Comparison of ENCODE assay signal across 1 cellular context in the genomic region with DNA sequence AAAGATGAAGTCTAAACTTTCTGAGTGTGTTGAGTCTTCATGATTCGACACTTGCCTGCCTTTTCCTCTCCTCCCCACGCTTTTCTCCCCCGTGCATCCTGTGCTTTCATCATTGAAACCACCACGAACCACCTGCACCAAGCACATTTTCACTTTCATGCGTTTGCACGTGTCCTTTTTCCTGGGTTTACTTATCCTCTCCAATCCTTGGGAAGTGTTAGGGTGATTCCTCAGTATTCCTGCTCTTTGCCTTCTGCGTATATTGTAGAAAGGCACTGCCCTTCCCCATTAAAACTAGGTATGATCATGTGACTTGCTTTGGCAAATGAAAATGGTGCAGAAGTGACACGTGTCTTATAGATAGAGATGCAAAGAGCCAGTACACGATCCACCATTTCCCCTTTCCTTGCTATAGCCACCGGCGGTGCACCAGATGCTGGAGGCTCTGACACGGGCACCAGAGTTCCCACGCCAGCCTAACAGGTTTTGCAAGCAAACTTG.
TF ChIP-seq lines count a peak whose summit lies in the region.

No MANE protein-coding gene starts in this region.

TF ChIP-seq in GM12878, 131 proteins besides CTCF, POLR2A, EP300 and RAD21 (continued from another document and continues in another):
- TF ChIP-seq NR2F1 (conservative IDR thresholded peaks at IDR 0.05) (no peak), POU2F2 (IDR thresholded peaks at IDR 0.05; ENCODE audit: borderline replicate concordance, low read depth, low read length) (0 out of 3 replicates have a peak, but pooled peaks have one; percentile 23), ATF7 (IDR thresholded peaks at IDR 0.05; ENCODE audit: low read depth) (no peak), SIX5 (IDR thresholded peaks at IDR 0.05; ENCODE audit: low read depth, low read length, severe bottlenecking) (no peak), TAF1 (IDR thresholded peaks at IDR 0.05; ENCODE audit: borderline replicate concordance, low read depth, low read length) (no peak), TBL1XR1 (IDR thresholded peaks at IDR 0.05; ENCODE audit: low read depth, low read length) (no peak), E2F4 (IDR thresholded peaks at IDR 0.05; ENCODE audit: low read depth, low read length) (no peak), PAX5 (IDR thresholded peaks at IDR 0.05; ENCODE audit: borderline replicate concordance, low read depth, low read length) (peak; percentile 20; the same call in 1 of the 2 replicates), MEF2A (IDR thresholded peaks at IDR 0.05; ENCODE audit: insufficient read depth, low read depth, low read length) (no peak), CHD1 (IDR thresholded peaks at IDR 0.05; ENCODE audit: low read depth, low read length) (no peak), MAX (IDR thresholded peaks at IDR 0.05; ENCODE audit: low read depth, low read length) (no peak), MEF2B (IDR thresholded peaks at IDR 0.05; ENCODE audit: partially characterized antibody, poor library complexity, severe bottlenecking) (no peak), RUNX3 (IDR thresholded peaks at IDR 0.05; ENCODE audit: low read length) (peak; percentile 94), ZNF687 (IDR thresholded peaks at IDR 0.05) (no peak), ZBTB4 (CRISPR knock-in tag; IDR thresholded peaks at IDR 0.05) (no peak), FOS (IDR thresholded peaks at IDR 0.05; ENCODE audit: borderline replicate concordance, extremely low read depth, insufficient read length) (no peak), FOXK2 (IDR thresholded peaks at IDR 0.05) (no peak), CREM (IDR thresholded peaks at IDR 0.05; ENCODE audit: low read depth) (peak; percentile 80), ASH2L (IDR thresholded peaks at IDR 0.05; ENCODE audit: borderline replicate concordance, low read depth) (no peak), GABPA (IDR thresholded peaks at IDR 0.05; ENCODE audit: low read depth) (no peak), NRF1 (conservative IDR thresholded peaks at IDR 0.05; ENCODE audit: low read depth, low read length) (no peak), SREBF1 (IDR thresholded peaks at IDR 0.05; ENCODE audit: low read length) (no peak), ZZZ3 (IDR thresholded peaks at IDR 0.05; ENCODE audit: control insufficient read depth, insufficient read length, low read depth) (no peak), MTA2 (IDR thresholded peaks at IDR 0.05; ENCODE audit: low read depth) (peak; percentile 51; the same call in 1 of the 2 replicates), SMARCA5 (IDR thresholded peaks at IDR 0.05) (no peak), SMAD5 (IDR thresholded peaks at IDR 0.05; ENCODE audit: low read depth) (no peak), WRNIP1 (IDR thresholded peaks at IDR 0.05; ENCODE audit: borderline replicate concordance, low read depth, low read length) (no peak), KAT2A (conservative IDR thresholded peaks at IDR 0.05; ENCODE audit: control insufficient read depth, low read depth, low read length) (no peak), TCF7 (IDR thresholded peaks at IDR 0.05; ENCODE audit: borderline replicate concordance) (peak; percentile 89), CHD2 (IDR thresholded peaks at IDR 0.05; ENCODE audit: borderline replicate concordance, low read depth, low read length) (no peak), SIN3A (IDR thresholded peaks at IDR 0.05; ENCODE audit: low read depth, low read length) (no peak), ZNF274 (IDR thresholded peaks at IDR 0.05; ENCODE audit: insufficient read depth, insufficient read length) (no peak), PAX8 (IDR thresholded peaks at IDR 0.05) (no peak), HDAC2 (IDR thresholded peaks at IDR 0.05) (no peak), BACH1 (IDR thresholded peaks at IDR 0.05; ENCODE audit: borderline replicate concordance) (no peak), DPF2 (IDR thresholded peaks at IDR 0.05) (peak; percentile 25; the same call in 1 of the 2 replicates), CREB1 (IDR thresholded peaks at IDR 0.05; ENCODE audit: low read depth) (no peak), NFYA (IDR thresholded peaks at IDR 0.05; ENCODE audit: borderline replicate concordance, low read depth, low read length) (no peak), RBBP5 (conservative IDR thresholded peaks at IDR 0.05) (no peak), REST (IDR thresholded peaks at IDR 0.05; ENCODE audit: low read depth, low read length) (no peak)
- TF ChIP-seq, protein P1, sequence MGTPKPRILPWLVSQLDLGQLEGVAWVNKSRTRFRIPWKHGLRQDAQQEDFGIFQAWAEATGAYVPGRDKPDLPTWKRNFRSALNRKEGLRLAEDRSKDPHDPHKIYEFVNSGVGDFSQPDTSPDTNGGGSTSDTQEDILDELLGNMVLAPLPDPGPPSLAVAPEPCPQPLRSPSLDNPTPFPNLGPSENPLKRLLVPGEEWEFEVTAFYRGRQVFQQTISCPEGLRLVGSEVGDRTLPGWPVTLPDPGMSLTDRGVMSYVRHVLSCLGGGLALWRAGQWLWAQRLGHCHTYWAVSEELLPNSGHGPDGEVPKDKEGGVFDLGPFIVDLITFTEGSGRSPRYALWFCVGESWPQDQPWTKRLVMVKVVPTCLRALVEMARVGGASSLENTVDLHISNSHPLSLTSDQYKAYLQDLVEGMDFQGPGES (IDR thresholded peaks at IDR 0.05) = no peak
- TF ChIP-seq, protein P2, sequence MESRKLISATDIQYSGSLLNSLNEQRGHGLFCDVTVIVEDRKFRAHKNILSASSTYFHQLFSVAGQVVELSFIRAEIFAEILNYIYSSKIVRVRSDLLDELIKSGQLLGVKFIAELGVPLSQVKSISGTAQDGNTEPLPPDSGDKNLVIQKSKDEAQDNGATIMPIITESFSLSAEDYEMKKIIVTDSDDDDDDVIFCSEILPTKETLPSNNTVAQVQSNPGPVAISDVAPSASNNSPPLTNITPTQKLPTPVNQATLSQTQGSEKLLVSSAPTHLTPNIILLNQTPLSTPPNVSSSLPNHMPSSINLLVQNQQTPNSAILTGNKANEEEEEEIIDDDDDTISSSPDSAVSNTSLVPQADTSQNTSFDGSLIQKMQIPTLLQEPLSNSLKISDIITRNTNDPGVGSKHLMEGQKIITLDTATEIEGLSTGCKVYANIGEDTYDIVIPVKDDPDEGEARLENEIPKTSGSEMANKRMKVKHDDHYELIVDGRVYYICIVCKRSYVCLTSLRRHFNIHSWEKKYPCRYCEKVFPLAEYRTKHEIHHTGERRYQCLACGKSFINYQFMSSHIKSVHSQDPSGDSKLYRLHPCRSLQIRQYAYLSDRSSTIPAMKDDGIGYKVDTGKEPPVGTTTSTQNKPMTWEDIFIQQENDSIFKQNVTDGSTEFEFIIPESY (IDR thresholded peaks at IDR 0.05) = no peak
- TF ChIP-seq, protein P3, sequence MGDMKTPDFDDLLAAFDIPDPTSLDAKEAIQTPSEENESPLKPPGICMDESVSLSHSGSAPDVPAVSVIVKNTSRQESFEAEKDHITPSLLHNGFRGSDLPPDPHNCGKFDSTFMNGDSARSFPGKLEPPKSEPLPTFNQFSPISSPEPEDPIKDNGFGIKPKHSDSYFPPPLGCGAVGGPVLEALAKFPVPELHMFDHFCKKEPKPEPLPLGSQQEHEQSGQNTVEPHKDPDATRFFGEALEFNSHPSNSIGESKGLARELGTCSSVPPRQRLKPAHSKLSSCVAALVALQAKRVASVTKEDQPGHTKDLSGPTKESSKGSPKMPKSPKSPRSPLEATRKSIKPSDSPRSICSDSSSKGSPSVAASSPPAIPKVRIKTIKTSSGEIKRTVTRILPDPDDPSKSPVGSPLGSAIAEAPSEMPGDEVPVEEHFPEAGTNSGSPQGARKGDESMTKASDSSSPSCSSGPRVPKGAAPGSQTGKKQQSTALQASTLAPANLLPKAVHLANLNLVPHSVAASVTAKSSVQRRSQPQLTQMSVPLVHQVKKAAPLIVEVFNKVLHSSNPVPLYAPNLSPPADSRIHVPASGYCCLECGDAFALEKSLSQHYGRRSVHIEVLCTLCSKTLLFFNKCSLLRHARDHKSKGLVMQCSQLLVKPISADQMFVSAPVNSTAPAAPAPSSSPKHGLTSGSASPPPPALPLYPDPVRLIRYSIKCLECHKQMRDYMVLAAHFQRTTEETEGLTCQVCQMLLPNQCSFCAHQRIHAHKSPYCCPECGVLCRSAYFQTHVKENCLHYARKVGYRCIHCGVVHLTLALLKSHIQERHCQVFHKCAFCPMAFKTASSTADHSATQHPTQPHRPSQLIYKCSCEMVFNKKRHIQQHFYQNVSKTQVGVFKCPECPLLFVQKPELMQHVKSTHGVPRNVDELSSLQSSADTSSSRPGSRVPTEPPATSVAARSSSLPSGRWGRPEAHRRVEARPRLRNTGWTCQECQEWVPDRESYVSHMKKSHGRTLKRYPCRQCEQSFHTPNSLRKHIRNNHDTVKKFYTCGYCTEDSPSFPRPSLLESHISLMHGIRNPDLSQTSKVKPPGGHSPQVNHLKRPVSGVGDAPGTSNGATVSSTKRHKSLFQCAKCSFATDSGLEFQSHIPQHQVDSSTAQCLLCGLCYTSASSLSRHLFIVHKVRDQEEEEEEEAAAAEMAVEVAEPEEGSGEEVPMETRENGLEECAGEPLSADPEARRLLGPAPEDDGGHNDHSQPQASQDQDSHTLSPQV (IDR thresholded peaks at IDR 0.05) = no peak
